ENCODE assay signal across 17 cellular contexts in genomic region chr1:199747984-199748383, GRCh38.
DNase-seq lines count a peak whose midpoint lies in the region; ATAC-seq and TF ChIP-seq lines count a peak whose summit lies in the region.
"Had no signal": no experiment of that assay in that cellular context is flagged by ENCODE, and none has a peak within 500 bp of the region (broad histone marks: within the 10 kb centered on the region; RNA-seq: fewer than 3 reads in every experiment).

No MANE protein-coding gene starts in this region.

- no peaks in the 10 kb centered on the region for H3F3A ChIP-seq in neural progenitor cell (ENCODE audit: low read depth)

- H3K27me3 Mint-ChIP-seq in H9 (ENCODE audit: low read depth) (peaks cover 24% of the 10 kb centered on the region), neural progenitor cell (ENCODE audit: insufficient read depth, low read depth) (no peaks in the 10 kb centered on the region)

- H4K20me1 ChIP-seq in H9 (ENCODE audit: control insufficient read depth, insufficient read depth, insufficient read length): no peaks in the 10 kb centered on the region
- no peaks in the 10 kb centered on the region for H4K20me1 ChIP-seq in neural progenitor cell (ENCODE audit: low read depth)

- H3K9me3 ChIP-seq in H9 (ENCODE audit: control insufficient read depth, low read depth, low read length): no peaks in the 10 kb centered on the region
- no peaks in the 10 kb centered on the region for H3K9me3 ChIP-seq in iPS-18a (ENCODE audit: control insufficient read depth, low read depth, low read length)
- H3K9me3 ChIP-seq in neural progenitor cell (ENCODE audit: low read depth): no peaks in the 10 kb centered on the region
- H3K9me3 ChIP-seq: adrenal gland, gastrocnemius medialis, vagina had no signal

- no peak overlapping the region for H3K56ac ChIP-seq in H9 (ENCODE audit: insufficient read length, low read depth, low read length)

- H3K4me1 ChIP-seq in H9 (ENCODE audit: insufficient read depth, low read length) (no peaks in the 10 kb centered on the region), iPS-18a (ENCODE audit: control insufficient read depth, low read depth, low read length) (peaks cover 11% of the 10 kb centered on the region), neural progenitor cell (peaks cover 3% of the 10 kb centered on the region)
- H3K4me1 ChIP-seq: adrenal gland, gastrocnemius medialis, vagina had no signal

- no peaks in the 10 kb centered on the region for H3K79me2 ChIP-seq in H9 (ENCODE audit: insufficient read depth, low read length)
- no peaks in the 10 kb centered on the region for H3K79me2 ChIP-seq in neural progenitor cell (ENCODE audit: low read depth)

- H2BK5ac ChIP-seq in H9 (ENCODE audit: insufficient read length, low read length): no peak overlapping the region

- TF ChIP-seq CTCF in H9 (conservative IDR thresholded peaks at IDR 0.05) (no peak), neural progenitor cell (IDR thresholded peaks at IDR 0.05) (no peak)

- H3K79me1 ChIP-seq in H9 (ENCODE audit: insufficient read depth, low read depth, low read length, poor library complexity, severe bottlenecking): no peaks in the 10 kb centered on the region

- no peak overlapping the region for H4K5ac ChIP-seq in H9 (ENCODE audit: insufficient read length, low read depth, low read length)

- peak overlapping the region; percentile 30 to 50; a peak in 4 of 5 replicates for H3K4me3 Mint-ChIP-seq in H9
- H3K4me3 Mint-ChIP-seq in neural progenitor cell: no peak overlapping the region

- no peak overlapping the region for H2AK5ac ChIP-seq in H9 (ENCODE audit: insufficient read length, low read length)

- H2BK20ac ChIP-seq in H9 (ENCODE audit: low read depth, low read length, poor library complexity, severe bottlenecking): no peak overlapping the region

- H3K23ac ChIP-seq in H9 (ENCODE audit: insufficient read length, low read depth, low read length): no peak overlapping the region

- H3K27ac ChIP-seq in H9 (ENCODE audit: insufficient read length, low read depth, low read length): no peak overlapping the region
- no peak overlapping the region for H3K27ac ChIP-seq in iPS-18a (ENCODE audit: low read length)
- H3K27ac ChIP-seq in neural progenitor cell: no peak overlapping the region
- H3K27ac ChIP-seq: adrenal gland, gastrocnemius medialis, vagina had no signal

- H3K4me2 ChIP-seq in H9 (ENCODE audit: insufficient read depth, insufficient read length, low read length) (peak overlapping the region; percentile 42), neural progenitor cell (peak overlapping the region; percentile 23)

- H3K36me3 Mint-ChIP-seq in H9 (ENCODE audit: insufficient read depth in 1 of 3, low read depth in 3 of 3) (0 out of 7 replicates have a peak, but pooled peaks cover 0 to 3% (median 0%) of the 10 kb centered on the region in 3 experiments), neural progenitor cell (no peaks in the 10 kb centered on the region)

- no peak overlapping the region for H2AFZ ChIP-seq in H9 (ENCODE audit: low read length)
- peak overlapping the region; percentile 86 for H2AFZ ChIP-seq in neural progenitor cell (replicated peaks)

- H4K91ac ChIP-seq in H9 (ENCODE audit: insufficient read length, low read depth, low read length): no peak overlapping the region

- no CpG with 5 or more reads among the region's 17 CpGs for WGBS in H9 (ENCODE audit: extremely low coverage, insufficient read length, low lambda C conversion rate)

- no peak overlapping the region for H3K4ac ChIP-seq in H9 (ENCODE audit: low read depth, low read length)

- no peak overlapping the region for H3K14ac ChIP-seq in H9 (ENCODE audit: insufficient read depth, low read length)

- H4K8ac ChIP-seq in H9 (replicated peaks; ENCODE audit: insufficient read length, low read depth, low read length): no peak overlapping the region

- DNase-seq in H9 (peak; percentile 72), NCI-H524 treated with DMSO at 0.1 percent for 48 hours (lab: John Stamatoyannopoulos, UW) (peak; percentile 60), neural progenitor cell (ENCODE audit: low spot score) (peak; percentile 54), KG1 (lab: John Stamatoyannopoulos, UW) (no peak), NOMO-1 treated with DMSO at 0.1 percent for 48 hours (lab: John Stamatoyannopoulos, UW; ENCODE audit: unreplicated experiment) (no peak)
- no peak for DNase-seq in activated CD4-positive, CD25-positive, alpha-beta regulatory T cell treated with anti-CD3 and anti-CD28 coated beads, Interleukin-2, amount 50 U/mL, for 72 hours
- DNase-seq: adrenal gland; COR-L47; GDM1; NCI-H1694; NCI-H774; stimulated activated CD4-positive, alpha-beta T cell treated with anti-CD3 and anti-CD28 coated beads, Interleukin-15, amount 100 ng/mL, for 24 hours had no signal

- no peak overlapping the region for H3K18ac ChIP-seq in H9 (ENCODE audit: insufficient read length, low read depth, low read length)

- H3K27ac Mint-ChIP-seq in H9: 0 out of 7 replicates have a peak overlapping the region, but pooled peaks of 1 of the 3 experiments have one; percentile 15
- H3K27ac Mint-ChIP-seq in neural progenitor cell: peak overlapping the region; percentile 29

- H3K9me3 Mint-ChIP-seq in H9 (no peaks in the 10 kb centered on the region; a peak in 2 of 5 replicates), neural progenitor cell (no peaks in the 10 kb centered on the region)

- H3K36me3 ChIP-seq in iPS-18a (ENCODE audit: control insufficient read depth, low read depth, low read length) (no peaks in the 10 kb centered on the region), neural progenitor cell (no peaks in the 10 kb centered on the region)
- H3K36me3 ChIP-seq: adrenal gland, gastrocnemius medialis, vagina had no signal

- no peak for ATAC-seq in HG03097 (IDR thresholded peaks at IDR 0.05; ENCODE audit: low FRiP score, unreplicated experiment)
- ATAC-seq: Panc1 had no signal

- H3K27me3 ChIP-seq in H9 (ENCODE audit: insufficient read depth, low read length): no peaks in the 10 kb centered on the region
- peaks cover 15% of the 10 kb centered on the region for H3K27me3 ChIP-seq in iPS-18a (ENCODE audit: control insufficient read depth, insufficient read depth, low read length)
- H3K27me3 ChIP-seq in neural progenitor cell: peaks cover 15% of the 10 kb centered on the region
- H3K27me3 ChIP-seq: adrenal gland, gastrocnemius medialis, vagina had no signal

- no peak overlapping the region for H2BK15ac ChIP-seq in H9 (ENCODE audit: low read depth, low read length)

- H2BK120ac ChIP-seq in H9 (ENCODE audit: low read depth, low read length, poor library complexity, severe bottlenecking): no peak overlapping the region

- no peaks in the 10 kb centered on the region for H3K23me2 ChIP-seq in H9 (ENCODE audit: insufficient read length, low read depth, low read length, poor library complexity, severe bottlenecking)

- H3K9ac ChIP-seq in H9 (ENCODE audit: extremely low read depth, insufficient read length, low read length) (no peak overlapping the region), iPS-18a (ENCODE audit: low read length) (no peak overlapping the region), neural progenitor cell (no peak overlapping the region)

- H3T11ph ChIP-seq in H9 (ENCODE audit: low read length): no peak overlapping the region

- H3K4me3 ChIP-seq in iPS-18a (ENCODE audit: low read length) (peak overlapping the region; percentile 20), neural progenitor cell (no peak overlapping the region)
- H3K4me3 ChIP-seq: adrenal gland, vagina had no signal

- H2BK12ac ChIP-seq in H9 (ENCODE audit: insufficient read length, low read depth, low read length): no peak overlapping the region

- H3K4me1 Mint-ChIP-seq in H9: peaks cover 12% of the 10 kb centered on the region in 2 experiments
- H3K4me1 Mint-ChIP-seq in neural progenitor cell: peaks cover 9% of the 10 kb centered on the region

Comparison
In these comparisons a context has a peak if more than half of its experiments do, and no peak if none do; other contexts are left out.
1. DNase-seq: peak in H9 (single experiment), NCI-H524 treated with DMSO at 0.1 percent for 48 hours (single experiment) and neural progenitor cell (single experiment); none in KG1 (single experiment), activated CD4-positive, CD25-positive, alpha-beta regulatory T cell treated with anti-CD3 and anti-CD28 coated beads, Interleukin-2, amount 50 U/mL, for 72 hours (single experiment) and NOMO-1 treated with DMSO at 0.1 percent for 48 hours (single experiment).